Comparison of ENCODE assay signal across 1 cellular context in the genomic region with DNA sequence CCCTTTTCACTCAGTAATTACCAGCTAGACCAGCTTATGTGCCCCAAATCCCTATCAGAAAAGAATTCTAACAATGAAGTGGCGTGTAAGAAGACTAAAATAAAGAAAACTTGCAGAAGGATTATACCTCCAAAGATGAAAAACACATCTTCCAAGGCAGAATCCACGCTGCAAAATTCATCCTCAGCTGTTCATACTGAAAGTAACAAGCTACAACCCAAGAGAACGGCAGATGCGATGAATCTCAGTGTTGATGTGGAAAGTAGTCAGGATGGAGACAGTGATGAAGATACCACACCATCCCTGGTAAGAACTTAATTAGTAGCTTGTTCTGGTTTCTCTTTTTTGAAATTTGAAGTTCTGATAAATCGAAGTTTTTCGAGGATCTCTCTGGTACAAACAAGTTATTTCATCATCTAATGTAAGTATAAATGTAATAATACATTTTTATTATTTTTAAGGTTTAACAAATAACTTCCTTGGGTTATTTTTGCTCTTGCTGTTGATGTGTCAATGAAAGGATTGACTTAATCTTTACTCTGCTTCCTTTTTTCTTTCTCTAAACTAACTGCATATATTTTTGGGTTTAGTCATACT.
TF ChIP-seq lines count a peak whose summit lies in the region.

No MANE protein-coding gene starts in this region.

TF ChIP-seq in K562, 482 proteins besides CTCF, POLR2A, EP300 and RAD21:
- TF ChIP-seq RCOR1 (IDR thresholded peaks at IDR 0.05; ENCODE audit: borderline replicate concordance in 1 of 2, low read depth in 2 of 2, low read length in 2 of 2) (peak; percentile 17 to 57; a peak in 2 of 4 replicates), SIN3A (IDR thresholded peaks at IDR 0.05; ENCODE audit: borderline replicate concordance in 2 of 2, control insufficient read depth in 1 of 2, low read depth in 2 of 2, low read length in 2 of 2) (0 out of 4 replicates have a peak, but pooled peaks of 1 of the 2 experiments have one; percentile 29), HIVEP1 (CRISPR knock-in tag; IDR thresholded peaks at IDR 0.05) (no peak), TAL1 (IDR thresholded peaks at IDR 0.05) (no peak), DNMT1 (IDR thresholded peaks at IDR 0.05) (no peak), ZNF212 (CRISPR knock-in tag; IDR thresholded peaks at IDR 0.05) (no peak), ZSCAN29 (IDR thresholded peaks at IDR 0.05) (no peak), CEBPG (CRISPR knock-in tag; IDR thresholded peaks at IDR 0.05) (no peak), CEBPG (tag; conservative IDR thresholded peaks at IDR 0.05 in 1 of 2, IDR thresholded peaks at IDR 0.05 in 1 of 2) (peak; percentile 50 to 64), ZNF445 (CRISPR knock-in tag; IDR thresholded peaks at IDR 0.05; ENCODE audit: low read depth) (no peak), SPI1 (IDR thresholded peaks at IDR 0.05; ENCODE audit: borderline replicate concordance, low read depth, low read length) (no peak), RBM25 (IDR thresholded peaks at IDR 0.05; ENCODE audit: low read depth, low read length, severe bottlenecking) (no peak), ZBTB26 (CRISPR knock-in tag; IDR thresholded peaks at IDR 0.05) (no peak), ZNF143 (CRISPR knock-in tag; IDR thresholded peaks at IDR 0.05) (no peak), KDM1A (IDR thresholded peaks at IDR 0.05) (peak in 1 of 2 experiments; percentile 51; a peak in 1 of 4 replicates)
- TF ChIP-seq, protein P1, sequence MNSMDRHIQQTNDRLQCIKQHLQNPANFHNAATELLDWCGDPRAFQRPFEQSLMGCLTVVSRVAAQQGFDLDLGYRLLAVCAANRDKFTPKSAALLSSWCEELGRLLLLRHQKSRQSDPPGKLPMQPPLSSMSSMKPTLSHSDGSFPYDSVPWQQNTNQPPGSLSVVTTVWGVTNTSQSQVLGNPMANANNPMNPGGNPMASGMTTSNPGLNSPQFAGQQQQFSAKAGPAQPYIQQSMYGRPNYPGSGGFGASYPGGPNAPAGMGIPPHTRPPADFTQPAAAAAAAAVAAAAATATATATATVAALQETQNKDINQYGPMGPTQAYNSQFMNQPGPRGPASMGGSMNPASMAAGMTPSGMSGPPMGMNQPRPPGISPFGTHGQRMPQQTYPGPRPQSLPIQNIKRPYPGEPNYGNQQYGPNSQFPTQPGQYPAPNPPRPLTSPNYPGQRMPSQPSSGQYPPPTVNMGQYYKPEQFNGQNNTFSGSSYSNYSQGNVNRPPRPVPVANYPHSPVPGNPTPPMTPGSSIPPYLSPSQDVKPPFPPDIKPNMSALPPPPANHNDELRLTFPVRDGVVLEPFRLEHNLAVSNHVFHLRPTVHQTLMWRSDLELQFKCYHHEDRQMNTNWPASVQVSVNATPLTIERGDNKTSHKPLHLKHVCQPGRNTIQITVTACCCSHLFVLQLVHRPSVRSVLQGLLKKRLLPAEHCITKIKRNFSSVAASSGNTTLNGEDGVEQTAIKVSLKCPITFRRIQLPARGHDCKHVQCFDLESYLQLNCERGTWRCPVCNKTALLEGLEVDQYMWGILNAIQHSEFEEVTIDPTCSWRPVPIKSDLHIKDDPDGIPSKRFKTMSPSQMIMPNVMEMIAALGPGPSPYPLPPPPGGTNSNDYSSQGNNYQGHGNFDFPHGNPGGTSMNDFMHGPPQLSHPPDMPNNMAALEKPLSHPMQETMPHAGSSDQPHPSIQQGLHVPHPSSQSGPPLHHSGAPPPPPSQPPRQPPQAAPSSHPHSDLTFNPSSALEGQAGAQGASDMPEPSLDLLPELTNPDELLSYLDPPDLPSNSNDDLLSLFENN (IDR thresholded peaks at IDR 0.05; ENCODE audit: low read depth in 2 of 2, low read length in 2 of 2): no peak
- TF ChIP-seq, protein P2, sequence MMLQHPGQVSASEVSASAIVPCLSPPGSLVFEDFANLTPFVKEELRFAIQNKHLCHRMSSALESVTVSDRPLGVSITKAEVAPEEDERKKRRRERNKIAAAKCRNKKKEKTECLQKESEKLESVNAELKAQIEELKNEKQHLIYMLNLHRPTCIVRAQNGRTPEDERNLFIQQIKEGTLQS (IDR thresholded peaks at IDR 0.05): peak; percentile 44
- TF ChIP-seq, protein P2 (CRISPR knock-in tag; conservative IDR thresholded peaks at IDR 0.05): no peak
